17 cellular contexts compared by ENCODE assay signal in the genomic region with DNA sequence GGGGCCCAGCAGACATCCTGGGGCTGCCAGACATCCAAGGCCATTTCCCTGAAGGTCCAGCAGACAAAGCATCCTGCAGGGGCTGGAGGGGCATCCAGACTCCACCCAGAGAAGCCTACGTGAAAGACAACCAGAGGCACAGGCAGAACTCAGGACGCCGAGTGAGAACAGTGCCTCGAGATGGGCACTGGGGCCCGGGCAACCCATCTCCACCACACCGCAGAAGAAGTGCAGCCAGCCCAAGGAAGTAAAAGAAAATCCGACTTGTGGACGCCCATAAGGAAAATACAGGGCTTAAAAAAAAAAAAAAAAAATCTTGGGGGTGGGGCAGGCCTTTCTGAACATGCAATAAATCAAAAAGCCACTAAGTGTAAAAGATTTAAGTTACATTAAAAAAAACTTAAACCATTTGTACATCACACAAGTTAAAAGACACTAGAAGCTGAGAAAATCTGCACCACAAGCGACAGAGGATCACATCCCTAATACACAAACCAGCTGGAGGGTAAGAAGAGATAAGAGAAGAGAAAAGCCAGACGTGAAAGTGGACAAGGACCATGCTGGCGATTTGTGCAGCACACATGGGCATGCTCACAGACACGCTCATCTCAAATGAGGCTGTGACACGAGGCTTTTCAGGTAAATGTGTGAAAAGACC. TPM values are rescaled to one million over a fixed set of nuclear protein-coding genes. Genes with fewer than 3 reads are reported as not detected.
A peak's percentile ranks its signal among the peaks of the same experiment; 100 is the strongest.
DNase-seq lines count a peak whose midpoint lies in the region; ATAC-seq and TF ChIP-seq lines count a peak whose summit lies in the region.
"Had no signal": no experiment of that assay in that cellular context is flagged by ENCODE, and none has a peak within 500 bp of the region (broad histone marks: within the 10 kb centered on the region; RNA-seq: fewer than 3 reads in every experiment).

No MANE protein-coding gene starts in this region.

- H2BK5ac ChIP-seq in neuronal stem cell (ENCODE audit: low read length): no peak overlapping the region

- H3K27me3 ChIP-seq in AG04450 (ENCODE audit: control insufficient read depth, insufficient read depth, low read length) (no peaks in the 10 kb centered on the region), neuronal stem cell (ENCODE audit: control insufficient read depth in 3 of 3, insufficient read depth in 3 of 3, low read depth in 1 of 3, low read length in 3 of 3) (peaks cover 0 to 9% (median 3%) of the 10 kb centered on the region in 3 experiments), aorta (ENCODE audit: control insufficient read depth in 1 of 2, insufficient read depth in 2 of 2, low read length in 1 of 2) (no peaks in the 10 kb centered on the region), esophagus squamous epithelium (no peaks in the 10 kb centered on the region)

- TF ChIP-seq CTCF in AG04450 (IDR thresholded peaks at IDR 0.05; ENCODE audit: low read depth, low read length) (no peak), esophagus squamous epithelium (IDR thresholded peaks at IDR 0.05) (no peak)

- H3K79me1 ChIP-seq in neuronal stem cell (ENCODE audit: low read depth, low read length): peaks cover 5% of the 10 kb centered on the region

- H2BK12ac ChIP-seq in neuronal stem cell (ENCODE audit: low read length): no peak overlapping the region

- H3K4ac ChIP-seq in neuronal stem cell (ENCODE audit: low read length): no peak overlapping the region

- no peak overlapping the region for H2AK5ac ChIP-seq in neuronal stem cell (ENCODE audit: low read depth, low read length)

- intact Hi-C loops in aorta (cut with DNase I): no loop called here
- intact Hi-C loops in esophagus squamous epithelium (cut with DNase I): no loop called here

- ATAC-seq in aorta (ENCODE audit: low FRiP score): no peak
- no peak for ATAC-seq in natural killer cell treated with Interleukin-12 subunit alpha and Interleukin-12 subunit beta and Interleukin-15 and Interleukin-18, amount 100 ng/mL, for 72 hours
- ATAC-seq: GM23338, Panc1, Right ventricle myocardium inferior had no signal

- H3K4me3 Mint-ChIP-seq in natural killer cell treated with Interleukin-12 subunit alpha and Interleukin-12 subunit beta and Interleukin-15 and Interleukin-18, amount 100 ng/mL, for 72 hours: no peak overlapping the region
- H3K4me3 Mint-ChIP-seq: GM23338 had no signal

- H3K27me3 Mint-ChIP-seq in natural killer cell treated with Interleukin-12 subunit alpha and Interleukin-12 subunit beta and Interleukin-15 and Interleukin-18, amount 100 ng/mL, for 72 hours: no peaks in the 10 kb centered on the region

- no CpG with 5 or more reads among the region's 13 CpGs for WGBS in neuronal stem cell (ENCODE audit: extremely low coverage in 2 of 2, insufficient read length in 2 of 2, insufficient replicate concordance in 1 of 2), 2 donors
- 88 to 90% methylated on average over 13 of the region's 13 CpGs for WGBS in aorta, 2 donors
- 81 to 87% methylated on average over 11 to 12 of the region's 13 CpGs for WGBS in esophagus squamous epithelium, 2 donors

- H3K4me3 ChIP-seq in AG04450 (ENCODE audit: low read depth, low read length): no peak overlapping the region
- H3K4me3 ChIP-seq in neuronal stem cell (ENCODE audit: low read length in 2 of 2): no peak overlapping the region
- no peak overlapping the region for H3K4me3 ChIP-seq in aorta (ENCODE audit: low read length in 2 of 2)
- H3K4me3 ChIP-seq in esophagus squamous epithelium: no peak overlapping the region
- H3K4me3 ChIP-seq: GM23338 had no signal

- no peak overlapping the region for H2BK120ac ChIP-seq in neuronal stem cell (ENCODE audit: low read depth, low read length)

- no peaks in the 10 kb centered on the region for H3K9me3 Mint-ChIP-seq in natural killer cell treated with Interleukin-12 subunit alpha and Interleukin-12 subunit beta and Interleukin-15 and Interleukin-18, amount 100 ng/mL, for 72 hours

- DNase-seq in AG04450 (ENCODE audit: low read depth, low spot score) (no peak), amniotic epithelial cell (ENCODE audit: low read depth) (peak; percentile 43), neuronal stem cell (ENCODE audit: low spot score) (no peak), aorta (no peak), esophagus squamous epithelium (lab: John Stamatoyannopoulos, UW) (no peak)
- no peak for DNase-seq in natural killer cell treated with Interleukin-12 subunit alpha and Interleukin-12 subunit beta and Interleukin-15 and Interleukin-18, amount 100 ng/mL, for 72 hours (ENCODE audit: low spot score)
- DNase-seq in stimulated activated CD4-positive, alpha-beta T cell treated with anti-CD3 and anti-CD28 coated beads, Interleukin-2, amount 100 ng/mL, for 24 hours: no peak
- DNase-seq: C1 segment of cervical spinal cord, DMS 273 treated with DMSO at 0.1 percent for 48 hours, KBM-7, NCI-H1436 treated with DMSO at 0.1 percent for 48 hours, NCI-H2029 treated with DMSO at 0.1 percent for 48 hours, NCI-H748 treated with DMSO at 0.1 percent for 48 hours had no signal

- no peak overlapping the region for H3K9ac ChIP-seq in neuronal stem cell (ENCODE audit: low read depth, low read length, poor library complexity)

- peaks cover 21 to 32% of the 10 kb centered on the region in 2 donors for H3K4me1 ChIP-seq in neuronal stem cell (ENCODE audit: control insufficient read depth in 2 of 2, insufficient read depth in 1 of 2, low read depth in 1 of 2, low read length in 2 of 2)
- H3K4me1 ChIP-seq in aorta (ENCODE audit: control insufficient read depth in 1 of 2, insufficient read depth in 2 of 2, low read length in 2 of 2): no peaks in the 10 kb centered on the region
- peaks cover 0 to 5% (median 0%) of the 10 kb centered on the region in 3 donors for H3K4me1 ChIP-seq in esophagus squamous epithelium

- H3K9me3 ChIP-seq in AG04450 (ENCODE audit: control insufficient read depth, insufficient read depth, low read length) (no peaks in the 10 kb centered on the region; the same call in 1 of the 2 replicates), KOPT-K1 (ENCODE audit: insufficient read depth, low read length, poor library complexity, severe bottlenecking) (no peaks in the 10 kb centered on the region), neuronal stem cell (replicated peaks in 1 of 2; ENCODE audit: control insufficient read depth in 2 of 2, insufficient read depth in 1 of 2, low read depth in 1 of 2, low read length in 2 of 2) (no peaks in the 10 kb centered on the region), aorta (ENCODE audit: control insufficient read depth, low read length) (no peaks in the 10 kb centered on the region), esophagus squamous epithelium (no peaks in the 10 kb centered on the region)

- peak overlapping the region; percentile 53 for H3K23ac ChIP-seq in neuronal stem cell (ENCODE audit: low read depth, low read length, poor library complexity)

- no peaks in the 10 kb centered on the region for H3K36me3 Mint-ChIP-seq in natural killer cell treated with Interleukin-12 subunit alpha and Interleukin-12 subunit beta and Interleukin-15 and Interleukin-18, amount 100 ng/mL, for 72 hours

- no peak overlapping the region for H3K14ac ChIP-seq in neuronal stem cell (ENCODE audit: low read length)

- no peaks in the 10 kb centered on the region for H3K36me3 ChIP-seq in KOPT-K1 (ENCODE audit: insufficient read depth, low read length)
- peaks cover 0 to 1% of the 10 kb centered on the region in 2 donors for H3K36me3 ChIP-seq in neuronal stem cell (replicated peaks in 1 of 2; ENCODE audit: control insufficient read depth in 2 of 2, insufficient read depth in 2 of 2, low read length in 2 of 2)
- H3K36me3 ChIP-seq in aorta (ENCODE audit: control insufficient read depth in 1 of 2, insufficient read depth in 2 of 2, low read length in 1 of 2): peaks cover 0 to 2% of the 10 kb centered on the region in 2 donors
- H3K36me3 ChIP-seq in esophagus squamous epithelium: peaks cover 0 to 81% (median 0%) of the 10 kb centered on the region in 3 donors

- H3K27ac ChIP-seq in AG04450 (ENCODE audit: low read depth, low read length): peak overlapping the region; percentile 11
- H3K27ac ChIP-seq in KOPT-K1 (ENCODE audit: low read depth, low read length, poor library complexity, severe bottlenecking): peak overlapping the region; percentile 16
- H3K27ac ChIP-seq in neuronal stem cell (replicated peaks; ENCODE audit: low read length): no peak overlapping the region
- H3K27ac ChIP-seq in aorta (ENCODE audit: low read depth in 1 of 2, low read length in 2 of 2): no peak overlapping the region
- no peak overlapping the region for H3K27ac ChIP-seq in esophagus squamous epithelium

- no peak overlapping the region for H3K18ac ChIP-seq in neuronal stem cell (ENCODE audit: low read length)

- POLR2A ChIA-PET in AG04450 (lab: Yijun Ruan, JAX): interaction anchor here (1.4 kb wide), 1 partner anchor 175 kb away, joined by 4 read pairs; no protein-coding TSS in a partner anchor

- CTCF ChIA-PET in AG04450 (lab: Charles Lee): interaction anchor here (1.3 to 7.0 kb wide), 2 partner anchors 105 to 175 kb away, joined by 3 to 49 read pairs; no protein-coding TSS in a partner anchor

- H2AFZ ChIP-seq in neuronal stem cell (ENCODE audit: low read length): peak overlapping the region; percentile 43
- H2AFZ ChIP-seq: GM23338 had no signal

- H4K91ac ChIP-seq in neuronal stem cell (ENCODE audit: low read depth, low read length, poor library complexity): peak overlapping the region; percentile 58

- H2BK15ac ChIP-seq in neuronal stem cell (ENCODE audit: low read length): no peak overlapping the region

- peaks cover 4 to 6% of the 10 kb centered on the region in 2 donors for H3K4me1 Mint-ChIP-seq in natural killer cell treated with Interleukin-12 subunit alpha and Interleukin-12 subunit beta and Interleukin-15 and Interleukin-18, amount 100 ng/mL, for 72 hours (ENCODE audit: low read depth in 2 of 2)

- H3K4me2 ChIP-seq in neuronal stem cell (ENCODE audit: insufficient read depth, low read length, poor library complexity, severe bottlenecking): no peak overlapping the region
- H3K4me2 ChIP-seq: GM23338 had no signal

- H4K8ac ChIP-seq in neuronal stem cell (ENCODE audit: low read depth, low read length): no peak overlapping the region

- no peak overlapping the region for H3K27ac Mint-ChIP-seq in natural killer cell treated with Interleukin-12 subunit alpha and Interleukin-12 subunit beta and Interleukin-15 and Interleukin-18, amount 100 ng/mL, for 72 hours
- H3K27ac Mint-ChIP-seq: GM23338 had no signal

- TF ChIP-seq POLR2A in esophagus squamous epithelium (IDR thresholded peaks at IDR 0.05): no peak

RNA-seq across cellular contexts. Expression of gene COMT, which starts 35.8 kb away (rescaled TPM):
- polyA plus RNA-seq in AG04450 (2011; rRNA removed): 79.4 and 105 TPM in 2 replicates
- 29.9 and 32.0 TPM in 2 replicates for polyA minus RNA-seq in AG04450 (2011; rRNA and poly(A)+ RNA removed)
- polyA plus RNA-seq in neuronal stem cell (2013, experiment 1 of 2): 7.3 TPM
- 6.4 TPM for polyA plus RNA-seq in neuronal stem cell (2013, experiment 2 of 2)
- total RNA-seq in aorta: 100 to 1,000 TPM; 101 to 111 TPM
- polyA plus RNA-seq in aorta: 100 to 1,000 TPM in 1 of 2 donors, 10 to 100 TPM in 1; 96.7 to 176 TPM
- 100 to 1,000 TPM; 141 to 223 TPM for total RNA-seq in natural killer cell treated with Interleukin-12 subunit alpha and Interleukin-12 subunit beta and Interleukin-15 and Interleukin-18, amount 100 ng/mL, for 72 hours
- 100 to 1,000 TPM; 210 to 422 (median 234) TPM for total RNA-seq in esophagus squamous epithelium

RNA-seq across cellular contexts. Expression of gene TXNRD2, which starts 35.9 kb away (rescaled TPM):
- polyA plus RNA-seq in AG04450 (2011; rRNA removed): 13.3 and 15.8 TPM in 2 replicates
- 15.5 and 20.1 TPM in 2 replicates for polyA minus RNA-seq in AG04450 (2011; rRNA and poly(A)+ RNA removed)
- polyA plus RNA-seq in neuronal stem cell (2013, experiment 1 of 2): 16.7 TPM
- 17.7 TPM for polyA plus RNA-seq in neuronal stem cell (2013, experiment 2 of 2)
- 10 to 100 TPM; 21.0 to 29.5 TPM for total RNA-seq in aorta
- 10 to 100 TPM; 13.3 to 59.0 TPM for polyA plus RNA-seq in aorta
- total RNA-seq in natural killer cell treated with Interleukin-12 subunit alpha and Interleukin-12 subunit beta and Interleukin-15 and Interleukin-18, amount 100 ng/mL, for 72 hours: 10 to 100 TPM; 29.9 to 34.3 TPM
- 10 to 100 TPM in 2 of 4 donors, 1 to 10 TPM in 2; 8.0 to 11.3 (median 10.4) TPM for total RNA-seq in esophagus squamous epithelium

RNA-seq across cellular contexts. Expression of gene GNB1L, which starts 51.1 kb away (rescaled TPM):
- 1.3 and 1.6 TPM in 2 replicates for polyA plus RNA-seq in AG04450 (2011; rRNA removed)
- polyA minus RNA-seq in AG04450 (2011; rRNA and poly(A)+ RNA removed): 0.43 and 0.46 TPM in 2 replicates
- polyA plus RNA-seq in neuronal stem cell (2013, experiment 1 of 2): 7.9 TPM
- polyA plus RNA-seq in neuronal stem cell (2013, experiment 2 of 2): 8.3 TPM
- 1 to 10 TPM; 4.7 to 5.0 TPM for total RNA-seq in aorta
- 10 to 100 TPM in 1 of 2 donors, 1 to 10 TPM in 1; 4.3 to 12.6 TPM for polyA plus RNA-seq in aorta
- 10 to 100 TPM in 1 of 2 donors, 1 to 10 TPM in 1; 9.7 to 17.9 TPM for total RNA-seq in natural killer cell treated with Interleukin-12 subunit alpha and Interleukin-12 subunit beta and Interleukin-15 and Interleukin-18, amount 100 ng/mL, for 72 hours
- 1 to 10 TPM; 5.7 to 8.5 (median 6.4) TPM for total RNA-seq in esophagus squamous epithelium

RNA-seq across cellular contexts. Expression of gene RTL10, which starts 51.1 kb away (rescaled TPM):
- polyA plus RNA-seq in AG04450 (2011; rRNA removed) (9.5 and 13.1 TPM in 2 replicates), aorta (1 to 10 TPM; 5.5 to 8.0 TPM)
- polyA minus RNA-seq in AG04450 (2011; rRNA and poly(A)+ RNA removed): 18.6 and 21.3 TPM in 2 replicates
- 9.7 TPM for polyA plus RNA-seq in neuronal stem cell (2013, experiment 1 of 2)
- polyA plus RNA-seq in neuronal stem cell (2013, experiment 2 of 2): 10.2 TPM
- total RNA-seq in aorta (10 to 100 TPM in 1 of 2 donors, 1 to 10 TPM in 1; 7.7 to 16.6 TPM), esophagus squamous epithelium (10 to 100 TPM in 2 of 4 donors, 1 to 10 TPM in 2; 9.4 to 18.2 (median 11.4) TPM)
- 10 to 100 TPM; 11.2 to 26.3 TPM for total RNA-seq in natural killer cell treated with Interleukin-12 subunit alpha and Interleukin-12 subunit beta and Interleukin-15 and Interleukin-18, amount 100 ng/mL, for 72 hours

Comparison
In these comparisons a context has a peak if more than half of its experiments do, and no peak if none do; other contexts are left out.
1. H3K27ac ChIP-seq: peak in AG04450 (single experiment) and KOPT-K1 (single experiment); none in neuronal stem cell (single experiment), aorta (0 of 2) and esophagus squamous epithelium (0 of 4).